Comparison of ENCODE assay signal across 1 cellular context in genomic region chr1:28246427-28246832, GRCh38.
TF ChIP-seq lines count a peak whose summit lies in the region.

No MANE protein-coding gene starts in this region.

TF ChIP-seq in HepG2, 621 proteins besides CTCF, POLR2A, EP300 and RAD21 (continued from another document and continues in another):
- TF ChIP-seq CREBL2 (CRISPR knock-in tag; IDR thresholded peaks at IDR 0.05; ENCODE audit: borderline replicate concordance) (no peak), PHF21A (CRISPR knock-in tag; IDR thresholded peaks at IDR 0.05) (0 out of 2 replicates have a peak, but pooled peaks have one; percentile 9), TRIM24 (CRISPR knock-in tag; IDR thresholded peaks at IDR 0.05) (no peak), ZNF496 (CRISPR knock-in tag; IDR thresholded peaks at IDR 0.05; ENCODE audit: insufficient replicate concordance) (no peak), ZNF484 (CRISPR knock-in tag; IDR thresholded peaks at IDR 0.05; ENCODE audit: borderline replicate concordance, low read depth) (no peak), NKX3-1 (CRISPR knock-in tag; IDR thresholded peaks at IDR 0.05) (no peak), ARID3A (IDR thresholded peaks at IDR 0.05; ENCODE audit: low read depth, low read length) (no peak), BCLAF1 (IDR thresholded peaks at IDR 0.05) (no peak), PATZ1 (CRISPR knock-in tag; IDR thresholded peaks at IDR 0.05) (no peak), TCF7L2 (IDR thresholded peaks at IDR 0.05; ENCODE audit: low read depth, low read length) (no peak), ZBTB34 (CRISPR knock-in tag; IDR thresholded peaks at IDR 0.05) (no peak), ZBTB8A (CRISPR knock-in tag; IDR thresholded peaks at IDR 0.05; ENCODE audit: borderline replicate concordance, low read depth) (no peak), ZNF264 (CRISPR knock-in tag; IDR thresholded peaks at IDR 0.05) (no peak), ZNF281 (CRISPR knock-in tag; IDR thresholded peaks at IDR 0.05; ENCODE audit: borderline replicate concordance) (0 out of 2 replicates have a peak, but pooled peaks have one; percentile 18), ZNF737 (CRISPR knock-in tag; IDR thresholded peaks at IDR 0.05; ENCODE audit: borderline replicate concordance) (no peak), ZSCAN5A (CRISPR knock-in tag; IDR thresholded peaks at IDR 0.05; ENCODE audit: borderline replicate concordance) (no peak), PRMT3 (CRISPR knock-in tag; IDR thresholded peaks at IDR 0.05; ENCODE audit: borderline replicate concordance, low read depth) (no peak), ZEB1 (IDR thresholded peaks at IDR 0.05; ENCODE audit: insufficient replicate concordance, low read depth) (peak; percentile 34), MXI1 (IDR thresholded peaks at IDR 0.05; ENCODE audit: borderline replicate concordance, low read depth, low read length) (0 out of 3 replicates have a peak, but pooled peaks have one; percentile 12), RBM22 (optimal IDR thresholded peaks at IDR 0.05; ENCODE audit: low read length) (no peak), STAT6 (CRISPR knock-in tag; IDR thresholded peaks at IDR 0.05; ENCODE audit: borderline replicate concordance) (peak; percentile 85; the same call in 1 of the 2 replicates), FOXJ3 (CRISPR knock-in tag; IDR thresholded peaks at IDR 0.05; ENCODE audit: borderline replicate concordance) (0 out of 2 replicates have a peak, but pooled peaks have one; percentile 26), POLR2G (IDR thresholded peaks at IDR 0.05; ENCODE audit: low read depth, low read length) (peak; percentile 50), CSRNP1 (CRISPR knock-in tag; IDR thresholded peaks at IDR 0.05) (no peak), TARDBP (CRISPR knock-in tag; IDR thresholded peaks at IDR 0.05) (0 out of 2 replicates have a peak, but pooled peaks have one; percentile 33), FOXP1 (IDR thresholded peaks at IDR 0.05) (0 out of 2 replicates have a peak, but pooled peaks have one; percentile 20), FOXP1 (CRISPR knock-in tag; IDR thresholded peaks at IDR 0.05) (peak; percentile 70), YEATS2 (CRISPR knock-in tag; IDR thresholded peaks at IDR 0.05; ENCODE audit: borderline replicate concordance) (peak; percentile 16; the same call in 1 of the 2 replicates), NCOA2 (CRISPR knock-in tag; IDR thresholded peaks at IDR 0.05) (peak; percentile 60), ZNF292 (CRISPR knock-in tag; IDR thresholded peaks at IDR 0.05; ENCODE audit: borderline replicate concordance, low read depth) (0 out of 2 replicates have a peak, but pooled peaks have one; percentile 9), FOXP4 (CRISPR knock-in tag; IDR thresholded peaks at IDR 0.05) (peak; percentile 48; the same call in 1 of the 2 replicates), ZNF614 (CRISPR knock-in tag; IDR thresholded peaks at IDR 0.05; ENCODE audit: borderline replicate concordance) (peak; percentile 43; the same call in 1 of the 2 replicates), ZNF724P (CRISPR knock-in tag; IDR thresholded peaks at IDR 0.05; ENCODE audit: borderline replicate concordance) (no peak), TOPORS (CRISPR knock-in tag; IDR thresholded peaks at IDR 0.05) (no peak), ESRRA (CRISPR knock-in tag; IDR thresholded peaks at IDR 0.05; ENCODE audit: low read depth) (no peak), HDAC2 (CRISPR knock-in tag; IDR thresholded peaks at IDR 0.05) (peak; percentile 54; the same call in 1 of the 2 replicates)
